8 cellular contexts compared by ENCODE assay signal in genomic region chrX:135520022-135520552, GRCh38. TPM values are rescaled to one million over a fixed set of nuclear protein-coding genes. Genes with fewer than 3 reads are reported as not detected.
DNase-seq lines count a peak whose midpoint lies in the region; ATAC-seq and TF ChIP-seq lines count a peak whose summit lies in the region.

No MANE protein-coding gene starts in this region.

- H3K36me3 Mint-ChIP-seq in T-helper 1 cell treated with Interleukin-12 subunit alpha and Interleukin-12 subunit beta and Interleukin-4 antibody, amounts not matched to agents 30 μg/mL and 1 μg/mL, for 36 hours (ENCODE audit: low read depth): peaks cover 6% of the 10 kb centered on the region

- POLR2A ChIA-PET in OCI-LY7 (lab: Charles Lee): interaction anchor here (0.7 to 0.9 kb wide), 2 partner anchors 11 to 29 kb away, joined by 3 to 5 read pairs; no protein-coding TSS in a partner anchor

- CTCF ChIA-PET in OCI-LY7 (lab: Charles Lee; ENCODE audit: unreplicated experiment): no interaction called here

- peak overlapping the region; percentile 84 for H3K4me3 ChIP-seq in OCI-LY7 (ENCODE audit: low read depth, low read length, poor library complexity, severe bottlenecking)
- peak overlapping the region; percentile 71 for H3K4me3 ChIP-seq in epithelial cell of proximal tubule (ENCODE audit: low read depth, low read length)
- peak overlapping the region; percentile 66 for H3K4me3 ChIP-seq in parathyroid adenoma (ENCODE audit: low read depth, low read length)

- no peaks in the 10 kb centered on the region for H3K9me3 Mint-ChIP-seq in T-helper 1 cell treated with Interleukin-12 subunit alpha and Interleukin-12 subunit beta and Interleukin-4 antibody, amounts not matched to agents 30 μg/mL and 1 μg/mL, for 36 hours

- no peaks in the 10 kb centered on the region for H3K27me3 Mint-ChIP-seq in T-helper 1 cell treated with Interleukin-12 subunit alpha and Interleukin-12 subunit beta and Interleukin-4 antibody, amounts not matched to agents 30 μg/mL and 1 μg/mL, for 36 hours (ENCODE audit: low read depth)

- BruUV-seq in OCI-LY7 (replicated peaks; lab: Mats Ljungman, UMichigan): TSS peak; percentile 82

- H3K36me3 ChIP-seq in OCI-LY7 (ENCODE audit: insufficient read depth, low read length): no peaks in the 10 kb centered on the region
- H3K36me3 ChIP-seq in parathyroid adenoma (ENCODE audit: control insufficient read depth, insufficient read depth, low read length): no peaks in the 10 kb centered on the region

- H3K4me3 Mint-ChIP-seq in T-helper 1 cell treated with Interleukin-12 subunit alpha and Interleukin-12 subunit beta and Interleukin-4 antibody, amounts not matched to agents 30 μg/mL and 1 μg/mL, for 36 hours: peak overlapping the region; percentile 100

- H4K20me1 ChIP-seq in OCI-LY7 (ENCODE audit: insufficient read depth, low read length): no peaks in the 10 kb centered on the region

- H3K27ac ChIP-seq in OCI-LY7 (ENCODE audit: low read depth, low read length, poor library complexity, severe bottlenecking) (peak overlapping the region; percentile 91), parathyroid adenoma (peak overlapping the region; percentile 92)

- ATAC-seq in HG02571 (IDR thresholded peaks at IDR 0.05; ENCODE audit: unreplicated experiment): no peak

- H3K9me2 ChIP-seq in OCI-LY7 (ENCODE audit: insufficient read depth, low read length): no peaks in the 10 kb centered on the region

- no peaks in the 10 kb centered on the region for H3K9me3 ChIP-seq in OCI-LY7 (ENCODE audit: low read length)
- H3K9me3 ChIP-seq in parathyroid adenoma (ENCODE audit: control insufficient read depth, low read length): no peaks in the 10 kb centered on the region

- no peaks in the 10 kb centered on the region for H3K27me3 ChIP-seq in parathyroid adenoma (ENCODE audit: control insufficient read depth, insufficient read depth, low read length)

- intact Hi-C loops in OCI-LY7 (cut with micrococcal nuclease; ENCODE audit: unreplicated experiment): loop anchor here (10.0 kb wide), 1 partner anchor 455 kb away; the partner anchor contains the start of gene MMGT1

- TF ChIP-seq CTCF in OCI-LY7 (conservative IDR thresholded peaks at IDR 0.05; ENCODE audit: low read length): no peak
- no peak for TF ChIP-seq CTCF in epithelial cell of proximal tubule (conservative IDR thresholded peaks at IDR 0.05; ENCODE audit: low read depth, low read length)
- no peak for TF ChIP-seq CTCF in parathyroid adenoma (IDR thresholded peaks at IDR 0.05)

- H3K4me2 ChIP-seq in OCI-LY7 (ENCODE audit: low read length): peak overlapping the region; percentile 62
- H3K4me2 ChIP-seq in parathyroid adenoma (ENCODE audit: low read length): peak overlapping the region; percentile 4

- DNase-seq in T-helper 1 cell: no peak
- DNase-seq in OCI-LY7 (ENCODE audit: low spot score): peak; percentile 0
- no peak for DNase-seq in epithelial cell of proximal tubule (ENCODE audit: low read depth)
- DNase-seq in Ammon's horn (ENCODE audit: low spot score): no peak
- no peak for DNase-seq in NCI-H524 (lab: John Stamatoyannopoulos, UW)

- peaks cover 11% of the 10 kb centered on the region for H3K4me1 ChIP-seq in OCI-LY7 (ENCODE audit: insufficient read depth, low read length, poor library complexity, severe bottlenecking)
- H3K4me1 ChIP-seq in parathyroid adenoma: no peaks in the 10 kb centered on the region

- H3K9ac ChIP-seq in parathyroid adenoma: no peak overlapping the region

- H3K79me2 ChIP-seq in OCI-LY7 (ENCODE audit: insufficient read depth, low read depth, low read length) (peaks cover 6% of the 10 kb centered on the region; the same call in 1 of the 2 replicates), parathyroid adenoma (no peaks in the 10 kb centered on the region)

- peak overlapping the region; percentile 100 for H3K27ac Mint-ChIP-seq in T-helper 1 cell treated with Interleukin-12 subunit alpha and Interleukin-12 subunit beta and Interleukin-4 antibody, amounts not matched to agents 30 μg/mL and 1 μg/mL, for 36 hours

- peak overlapping the region; percentile 94 for H2AFZ ChIP-seq in OCI-LY7 (ENCODE audit: low read length)
- H2AFZ ChIP-seq in parathyroid adenoma: peak overlapping the region; percentile 86

- H3K4me1 Mint-ChIP-seq in T-helper 1 cell treated with Interleukin-12 subunit alpha and Interleukin-12 subunit beta and Interleukin-4 antibody, amounts not matched to agents 30 μg/mL and 1 μg/mL, for 36 hours (ENCODE audit: low read depth): peaks cover 27% of the 10 kb centered on the region

RNA-seq across cellular contexts. Expression of gene INTS6L, which starts 0.4 kb away (rescaled TPM):
- 13.0 and 15.6 TPM in 2 replicates for total RNA-seq in OCI-LY7 (2014; rRNA removed; shearing (Covaris generic))
- total RNA-seq in OCI-LY7 (2022) (13.9 and 16.4 TPM in 2 replicates), epithelial cell of proximal tubule (2.0 and 3.4 TPM in 2 replicates)
